ENCODE assay signal across 9 cellular contexts in genomic region chr16:67014641-67015315, GRCh38. TPM values are rescaled to one million over a fixed set of nuclear protein-coding genes. Genes with fewer than 3 reads are reported as not detected.
DNase-seq lines count a peak whose midpoint lies in the region; ATAC-seq, FAIRE-seq and TF ChIP-seq lines count a peak whose summit lies in the region.
"Had no signal": no experiment of that assay in that cellular context is flagged by ENCODE, and none has a peak within 500 bp of the region (broad histone marks: within the 10 kb centered on the region; RNA-seq: fewer than 3 reads in every experiment).

No MANE protein-coding gene starts in this region.

- WGBS in H1 (ENCODE audit: extremely low coverage in 1 of 2, insufficient coverage in 1 of 2, insufficient read length in 1 of 2, insufficient replicate concordance in 2 of 2, low coverage in 1 of 2, low lambda C conversion rate in 2 of 2, missing lambda C conversion rate in 1 of 2), 2 experiments, result 60% methylated on average over 5 of the region's 6 CpGs; no CpG with 5 or more reads in 1 of the 2 experiments

- CTCF ChIA-PET in Calu3 (lab: Charles Lee) (interaction anchor here (1.1 to 1.3 kb wide), 2 partner anchors 29 to 140 kb away, joined by 3 to 5 read pairs; no protein-coding TSS in a partner anchor), OCI-LY7 (lab: Charles Lee; ENCODE audit: unreplicated experiment) (no interaction called here), H1 (lab: Charles Lee; ENCODE audit: partially characterized antibody) (interaction anchor here (0.6 to 10.2 kb wide), 25 partner anchors 8 to 273 kb away, joined by 3 to 89 read pairs (median 5); partner anchors contain the start of genes B3GNT9, CES3, ELMO3 and FBXL8)

- no peak for DNase-seq in Calu3
- no peak for DNase-seq in OCI-LY7 (ENCODE audit: low spot score)
- DNase-seq in H1 (ENCODE audit: low read depth in 1 of 2, low spot score in 2 of 2), result no peak
- peak; percentile 17 for DNase-seq in posterior vena cava (ENCODE audit: low spot score)
- DNase-seq in inferior parietal cortex (ENCODE audit: extremely low spot score), result no peak
- no peak for DNase-seq in NCI-H69 (lab: John Stamatoyannopoulos, UW)
- DNase-seq in T1000 (lab: John Stamatoyannopoulos, UW), result no peak

- H3K27me3 ChIP-seq in H1 (replicated peaks in 1 of 4; ENCODE audit: control insufficient read depth in 3 of 4, extremely low read depth in 1 of 4, insufficient read depth in 3 of 4, low read length in 3 of 4), result peaks cover 16 to 37% (median 29%) of the 10 kb centered on the region in 4 experiments

- H3K36me3 ChIP-seq in OCI-LY7 (ENCODE audit: insufficient read depth, low read length) (no peaks in the 10 kb centered on the region), H1 (ENCODE audit: control insufficient read depth in 2 of 4, insufficient read depth in 4 of 4, low read length in 3 of 4) (no peaks in the 10 kb centered on the region)

- H3K9ac ChIP-seq in H1 (replicated peaks in 1 of 4; ENCODE audit: extremely low read depth in 1 of 4, low read depth in 3 of 4, low read length in 3 of 4), result no peak overlapping the region

- H3K4ac ChIP-seq in H1 (replicated peaks; ENCODE audit: insufficient read length, low read depth, low read length), result no peak overlapping the region

- H2BK5ac ChIP-seq in H1 (ENCODE audit: low read depth, low read length), result no peak overlapping the region

- no peak overlapping the region for H2BK20ac ChIP-seq in H1 (ENCODE audit: low read length)

- H3K4me3 ChIP-seq in OCI-LY7 (ENCODE audit: low read depth, low read length, poor library complexity, severe bottlenecking) (peak overlapping the region; percentile 54), H1 (ENCODE audit: extremely low read depth in 1 of 4, insufficient read depth in 2 of 4, low read depth in 3 of 4, low read length in 4 of 4) (peak overlapping the region; percentile 21 to 61 (median 40); a peak in 5 of 8 replicates)

- H3K27ac ChIP-seq in OCI-LY7 (ENCODE audit: low read depth, low read length, poor library complexity, severe bottlenecking), result no peak overlapping the region
- H3K27ac ChIP-seq in H1 (ENCODE audit: low read depth, low read length), result no peak overlapping the region

- H3K4me1 ChIP-seq in OCI-LY7 (ENCODE audit: insufficient read depth, low read length, poor library complexity, severe bottlenecking), result peaks cover 14% of the 10 kb centered on the region
- peaks cover 0 to 6% (median 4%) of the 10 kb centered on the region in 4 experiments; a peak in 4 of 7 replicates for H3K4me1 ChIP-seq in H1 (replicated peaks in 1 of 4; ENCODE audit: control insufficient read depth in 3 of 4, insufficient read depth in 4 of 4, low read length in 3 of 4)

- no peaks in the 10 kb centered on the region for H3K9me2 ChIP-seq in OCI-LY7 (ENCODE audit: insufficient read depth, low read length)

- intact Hi-C loops in Calu3 (cut with micrococcal nuclease; ENCODE audit: unreplicated experiment), result loop anchor here (5.0 to 10.0 kb wide), 4 partner anchors 37 to 173 kb away; partner anchors contain the start of genes B3GNT9, FBXL8 and TRADD
- intact Hi-C loops in OCI-LY7 (cut with micrococcal nuclease; ENCODE audit: unreplicated experiment), result loop anchor here (5.0 to 10.0 kb wide), 2 partner anchors 170 to 213 kb away; partner anchors contain the start of genes MATCAP1 and TMEM208
- intact Hi-C loops in posterior vena cava (cut with DNase I), result no loop called here

- no peak overlapping the region for H3K18ac ChIP-seq in H1 (ENCODE audit: extremely low read depth, low read length)

- peaks cover 11% of the 10 kb centered on the region; the same call in 1 of the 2 replicates for H3K23me2 ChIP-seq in H1 (ENCODE audit: low read depth, low read length)

- no peak overlapping the region for H2BK15ac ChIP-seq in H1 (ENCODE audit: low read length)

- no peaks in the 10 kb centered on the region for H3K9me3 ChIP-seq in OCI-LY7 (ENCODE audit: low read length)
- H3K9me3 ChIP-seq in H1 (ENCODE audit: insufficient read depth in 2 of 2, low read depth in 1 of 2, low read length in 1 of 2), result no peaks in the 10 kb centered on the region

- H2BK120ac ChIP-seq in H1 (replicated peaks; ENCODE audit: low read depth, low read length), result no peak overlapping the region

- no peak overlapping the region for H2AK5ac ChIP-seq in H1 (ENCODE audit: low read depth, low read length)

- H3K9me3 Mint-ChIP-seq in Calu3 (ENCODE audit: low read depth, unreplicated experiment), result no peaks in the 10 kb centered on the region

- H3K23ac ChIP-seq in H1 (ENCODE audit: insufficient read length), result no peak overlapping the region

- H3K14ac ChIP-seq in H1 (ENCODE audit: insufficient read length), result no peak overlapping the region

- H3K27ac Mint-ChIP-seq in Calu3 (ENCODE audit: unreplicated experiment), result no peak overlapping the region

- H3K27me3 Mint-ChIP-seq in Calu3 (ENCODE audit: unreplicated experiment), result peaks cover 51% of the 10 kb centered on the region

- no peak overlapping the region for H3K56ac ChIP-seq in H1 (replicated peaks; ENCODE audit: insufficient read length, low read depth, low read length)

- H3K4me2 ChIP-seq in OCI-LY7 (ENCODE audit: low read length), result peak overlapping the region; percentile 61
- peak overlapping the region; percentile 62 to 77 for H3K4me2 ChIP-seq in H1 (ENCODE audit: insufficient read depth in 1 of 2, low read depth in 2 of 2, low read length in 2 of 2)

- no peak overlapping the region for H2BK12ac ChIP-seq in H1 (ENCODE audit: low read depth, low read length)

- peak overlapping the region; percentile 45; the same call in 1 of the 2 replicates for H4K8ac ChIP-seq in H1 (ENCODE audit: extremely low read depth, insufficient read depth, low read length)

- no TSS peak for BruUV-seq in Calu3 (replicated peaks; lab: Mats Ljungman, UMichigan)
- BruUV-seq in OCI-LY7 (replicated peaks; lab: Mats Ljungman, UMichigan), result no TSS peak

- H2AFZ ChIP-seq in OCI-LY7 (ENCODE audit: low read length), result peak overlapping the region; percentile 51; the same call in 1 of the 2 replicates
- no peak overlapping the region for H2AFZ ChIP-seq in H1 (ENCODE audit: low read length)

- H3K79me2 ChIP-seq in OCI-LY7 (ENCODE audit: insufficient read depth, low read depth, low read length) (no peaks in the 10 kb centered on the region), H1 (ENCODE audit: control insufficient read depth in 1 of 2, insufficient read depth in 2 of 2, low read length in 2 of 2) (no peaks in the 10 kb centered on the region)

- TF ChIP-seq POLR2A in H1 (IDR thresholded peaks at IDR 0.05; ENCODE audit: control extremely low read depth in 1 of 2, low read depth in 2 of 2, low read length in 2 of 2), result no peak

- H3K4me1 Mint-ChIP-seq in Calu3 (ENCODE audit: low read depth, unreplicated experiment), result peaks cover 9% of the 10 kb centered on the region

- no peak for FAIRE-seq in H1 (lab: Jason Lieb, UNC)

- ATAC-seq in HG03442 (IDR thresholded peaks at IDR 0.05; ENCODE audit: unreplicated experiment), result no peak

- H4K5ac ChIP-seq in H1 (ENCODE audit: insufficient read length, low read depth, low read length), result no peak overlapping the region

- H4K20me1 ChIP-seq in OCI-LY7 (ENCODE audit: insufficient read depth, low read length) (no peaks in the 10 kb centered on the region), H1 (replicated peaks in 1 of 2; ENCODE audit: control insufficient read depth in 1 of 2, insufficient read depth in 2 of 2, low read length in 2 of 2) (no peaks in the 10 kb centered on the region)

- peak overlapping the region; percentile 63 for H3K4me3 Mint-ChIP-seq in Calu3 (ENCODE audit: low read depth, unreplicated experiment)

- no peak for TF ChIP-seq RAD21 in H1 (IDR thresholded peaks at IDR 0.05 in 1 of 2, conservative IDR thresholded peaks at IDR 0.05 in 1 of 2; ENCODE audit: low read depth in 2 of 2, low read length in 2 of 2)

- TF ChIP-seq CTCF in Calu3 (IDR thresholded peaks at IDR 0.05; ENCODE audit: unreplicated experiment) (no peak), OCI-LY7 (conservative IDR thresholded peaks at IDR 0.05; ENCODE audit: low read length) (no peak), H1 (IDR thresholded peaks at IDR 0.05; ENCODE audit: control extremely low read depth in 1 of 3, insufficient read depth in 1 of 3, low read depth in 1 of 3, low read length in 3 of 3) (no peak)

- H4K91ac ChIP-seq in H1 (replicated peaks; ENCODE audit: insufficient read length, low read length), result no peak overlapping the region

- no peak for TF ChIP-seq EP300 in H1 (IDR thresholded peaks at IDR 0.05; ENCODE audit: borderline replicate concordance in 1 of 2, low read depth in 2 of 2, low read length in 2 of 2)

- no peaks in the 10 kb centered on the region for H3K79me1 ChIP-seq in H1 (ENCODE audit: low read depth, low read length)

- H3K36me3 Mint-ChIP-seq in Calu3 (ENCODE audit: insufficient read depth, unreplicated experiment), result peaks cover 5% of the 10 kb centered on the region

- POLR2A ChIA-PET in OCI-LY7 (lab: Charles Lee), result no interaction called here
- POLR2A ChIA-PET in H1 (lab: Charles Lee; ENCODE audit: partially characterized antibody), result interaction anchor here (0.6 to 1.4 kb wide), 4 partner anchors 12 to 156 kb away, joined by 4 read pairs; partner anchors contain the start of gene NOL3

RNA-seq across cellular contexts. Expression of gene CBFB, which starts 14.2 kb away (rescaled TPM):
- total RNA-seq in Calu3 (2022) (116 and 131 TPM in 2 replicates), OCI-LY7 (2022) (151 and 154 TPM in 2 replicates), posterior vena cava (10 to 100 TPM; 39.7 to 42.0 TPM)
- total RNA-seq in OCI-LY7 (2014; rRNA removed; shearing (Covaris generic)), result 93.5 and 187 TPM in 2 replicates
- 31.6 and 34.3 TPM in 2 replicates for total RNA-seq in H1 (2021; fragmentation: NEBNext Ultra II Directional; extraction: Animal tissue kit (Norgen Biotek cat#: 25700))
- polyA plus RNA-seq in H1 (2011; rRNA removed), result 8.0 and 11.5 TPM in 2 replicates
- polyA plus RNA-seq in H1 (2011; cell fraction: cytosol; rRNA removed), result 15.3 TPM
- 4.1 TPM for polyA plus RNA-seq in H1 (2011; cell fraction: nucleus; rRNA removed)
- polyA plus RNA-seq in H1 (2012, experiment 1 of 2), result 27.8 to 34.2 TPM (median 32.1 TPM) in 4 replicates
- polyA plus RNA-seq in H1 (2012, experiment 2 of 2), result 2.8 TPM
- 23.0 TPM for polyA plus RNA-seq in H1 (2013, experiment 1 of 2)
- 24.7 TPM for polyA plus RNA-seq in H1 (2013, experiment 2 of 2)
- 10.0 and 10.5 TPM in 2 replicates for polyA minus RNA-seq in H1 (2011; rRNA and poly(A)+ RNA removed)
- 16.9 TPM for polyA minus RNA-seq in H1 (2011; cell fraction: cytosol; rRNA and poly(A)+ RNA removed)
- 9.0 TPM for polyA minus RNA-seq in H1 (2011; cell fraction: nucleus; rRNA and poly(A)+ RNA removed)

RNA-seq across cellular contexts. Expression of gene CES4A, which starts 26.4 kb away (rescaled TPM):
- total RNA-seq in Calu3 (2022) (not detected in 2 replicates), OCI-LY7 (2022) (0.38 and 0.41 TPM in 2 replicates), posterior vena cava (1 to 10 TPM; 2.8 to 7.4 TPM)
- 0.47 and 2.0 TPM in 2 replicates for total RNA-seq in OCI-LY7 (2014; rRNA removed; shearing (Covaris generic))
- total RNA-seq in H1 (2021; fragmentation: NEBNext Ultra II Directional; extraction: Animal tissue kit (Norgen Biotek cat#: 25700)), result 0.93 TPM in 1 of 2 replicates, not detected in the other
- 0.88 and 1.5 TPM in 2 replicates for polyA plus RNA-seq in H1 (2011; rRNA removed)
- 0.52 TPM for polyA plus RNA-seq in H1 (2011; cell fraction: cytosol; rRNA removed)
- polyA plus RNA-seq in H1 (2011; cell fraction: nucleus; rRNA removed), result 2.1 TPM
- polyA plus RNA-seq in H1 (2012, experiment 1 of 2), result 0.47 to 1.1 TPM (median 0.92 TPM) in 4 replicates
- not detected for polyA plus RNA-seq in H1 (2012, experiment 2 of 2)
- 0.34 TPM for polyA plus RNA-seq in H1 (2013, experiment 1 of 2)
- 0.22 TPM for polyA plus RNA-seq in H1 (2013, experiment 2 of 2)
- polyA minus RNA-seq in H1 (2011; rRNA and poly(A)+ RNA removed), result 0.47 and 1.2 TPM in 2 replicates
- polyA minus RNA-seq in H1 (2011; cell fraction: cytosol; rRNA and poly(A)+ RNA removed), result not detected
- polyA minus RNA-seq in H1 (2011; cell fraction: nucleus; rRNA and poly(A)+ RNA removed), result 0.60 TPM
- total RNA-seq: HT1080 had no signal

RNA-seq across cellular contexts. Expression of gene CES3, which starts 53.7 kb away (rescaled TPM):
- total RNA-seq in Calu3 (2022), result 0.64 and 2.5 TPM in 2 replicates
- 1.7 and 2.7 TPM in 2 replicates for total RNA-seq in OCI-LY7 (2014; rRNA removed; shearing (Covaris generic))
- total RNA-seq in OCI-LY7 (2022), result 1.4 and 1.9 TPM in 2 replicates
- total RNA-seq in H1 (2021; fragmentation: NEBNext Ultra II Directional; extraction: Animal tissue kit (Norgen Biotek cat#: 25700)), result 1.6 and 1.7 TPM in 2 replicates
- 2.2 and 2.8 TPM in 2 replicates for polyA plus RNA-seq in H1 (2011; rRNA removed)
- polyA plus RNA-seq in H1 (2011; cell fraction: cytosol; rRNA removed), result 3.4 TPM
- polyA plus RNA-seq in H1 (2011; cell fraction: nucleus; rRNA removed), result 13.2 TPM
- 1.1 to 3.7 TPM (median 2.0 TPM) in 4 replicates for polyA plus RNA-seq in H1 (2012, experiment 1 of 2)
- polyA plus RNA-seq in H1 (2012, experiment 2 of 2), result 0.67 TPM
- polyA plus RNA-seq in H1 (2013, experiment 1 of 2), result 1.7 TPM
- polyA plus RNA-seq in H1 (2013, experiment 2 of 2), result 1.3 TPM
- 2.4 and 2.9 TPM in 2 replicates for polyA minus RNA-seq in H1 (2011; rRNA and poly(A)+ RNA removed)
- 0.59 TPM for polyA minus RNA-seq in H1 (2011; cell fraction: cytosol; rRNA and poly(A)+ RNA removed)
- polyA minus RNA-seq in H1 (2011; cell fraction: nucleus; rRNA and poly(A)+ RNA removed), result 12.5 TPM
- total RNA-seq in posterior vena cava, result 1 to 10 TPM in 1 of 2 donors, under 1 TPM in 1; 0.10 to 1.3 TPM

Comparison
In these comparisons a context has a peak if more than half of its experiments do, and no peak if none do; other contexts are left out.
1. intact Hi-C loops: an anchor here in Calu3 (5.0 to 10.0 kb wide) and OCI-LY7 (5.0 to 10.0 kb wide); none called in posterior vena cava.